ENCODE assay signal across 9 cellular contexts in the genomic region with DNA sequence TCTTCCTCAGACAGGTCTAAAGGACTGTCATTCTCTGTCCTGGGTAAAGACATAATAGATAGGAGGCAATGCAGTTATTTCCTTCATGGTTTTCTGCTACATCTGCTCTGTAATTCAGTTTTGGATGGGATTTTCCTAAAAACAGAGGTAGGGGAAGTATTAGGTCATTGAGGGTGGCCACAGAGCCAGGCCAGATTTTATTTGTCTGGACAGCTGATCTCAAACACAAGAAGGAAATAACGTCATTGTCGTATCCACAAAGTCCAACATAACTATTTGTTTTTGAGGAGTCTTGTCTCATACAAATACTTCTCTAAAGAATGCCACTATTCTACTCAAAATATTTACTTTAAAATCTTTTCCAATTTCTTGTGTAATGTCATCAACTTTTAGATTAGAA.
"Had no signal": no experiment of that assay in that cellular context is flagged by ENCODE, and none has a peak within 500 bp of the region (broad histone marks: within the 10 kb centered on the region; RNA-seq: fewer than 3 reads in every experiment).

No MANE protein-coding gene starts in this region.

- H3K4me1 ChIP-seq: HAP-1 had no signal

- DNase-seq: GM23248, GOT3, H7, H9, HCEC 1CT, HFFc6 had no signal

- H3K27ac ChIP-seq: GM23248 had no signal

- H3K9me3 ChIP-seq: HAP-1 had no signal

- H3K4me3 ChIP-seq: GM23248, GM23338, HAP-1 had no signal

- ATAC-seq: GM23338, HCT116 had no signal

- H3K9ac ChIP-seq: GM23248 had no signal

- H3K36me3 ChIP-seq: HAP-1 had no signal

- H3K4me2 ChIP-seq: GM23338 had no signal
